In genomic region chr1:12130466-12131130, GRCh38 we compare ENCODE assay signal across 1 cellular context.
TF ChIP-seq lines count a peak whose summit lies in the region.

No MANE protein-coding gene starts in this region.

TF ChIP-seq in GM12878, 131 proteins besides CTCF, POLR2A, EP300 and RAD21:
- TF ChIP-seq CBX3 (IDR thresholded peaks at IDR 0.05; ENCODE audit: borderline replicate concordance, low read depth) (no peak), MXI1 (IDR thresholded peaks at IDR 0.05; ENCODE audit: low read depth, low read length) (no peak), TCF7 (IDR thresholded peaks at IDR 0.05; ENCODE audit: borderline replicate concordance) (no peak), GATAD2B (conservative IDR thresholded peaks at IDR 0.05; ENCODE audit: low read depth) (no peak), USF1 (IDR thresholded peaks at IDR 0.05; ENCODE audit: borderline replicate concordance, extremely low read length, insufficient read depth, low read depth, low read length) (no peak), TAF1 (IDR thresholded peaks at IDR 0.05; ENCODE audit: borderline replicate concordance, low read depth, low read length) (no peak), ZBTB11 (CRISPR knock-in tag; IDR thresholded peaks at IDR 0.05) (no peak), RFX5 (IDR thresholded peaks at IDR 0.05; ENCODE audit: low read depth, low read length) (no peak), KLF5 (IDR thresholded peaks at IDR 0.05; ENCODE audit: partially characterized antibody) (no peak), E4F1 (IDR thresholded peaks at IDR 0.05; ENCODE audit: borderline replicate concordance, partially characterized antibody) (no peak), IKZF2 (IDR thresholded peaks at IDR 0.05) (no peak), CHD4 (IDR thresholded peaks at IDR 0.05) (no peak), SREBF2 (IDR thresholded peaks at IDR 0.05; ENCODE audit: low read length) (no peak), JUNB (IDR thresholded peaks at IDR 0.05) (no peak), PKNOX1 (IDR thresholded peaks at IDR 0.05) (no peak)
